ENCODE assay signal across 26 cellular contexts in the genomic region with DNA sequence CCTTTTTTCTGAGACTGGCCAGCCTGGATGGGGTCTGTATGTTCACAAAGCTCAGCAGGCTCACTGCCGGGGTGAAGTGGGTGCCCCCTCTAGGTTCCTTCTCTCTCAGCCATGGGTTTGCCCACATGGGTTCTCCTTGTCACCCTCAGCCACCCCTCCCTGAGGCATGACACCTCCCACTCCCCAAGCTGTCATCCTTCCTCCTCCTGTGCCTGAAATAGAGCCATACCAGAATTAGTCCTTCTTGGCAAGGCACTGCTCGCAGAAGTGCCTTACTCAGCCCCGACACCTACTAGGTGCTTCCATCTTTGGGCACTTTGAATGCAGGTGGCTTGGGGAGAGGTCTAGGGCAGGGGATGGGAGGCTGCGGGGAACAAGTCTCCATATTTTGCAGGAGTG.
"Had no signal": no experiment of that assay in that cellular context is flagged by ENCODE, and none has a peak within 500 bp of the region (broad histone marks: within the 10 kb centered on the region; RNA-seq: fewer than 3 reads in every experiment).

No MANE protein-coding gene starts in this region.

- ATAC-seq: activated CD8-positive, alpha-beta T cell treated with anti-CD3 and anti-CD28 coated beads, Interleukin-2, amount 10 ng/mL, durations not matched to agents 7 days and 5 days; activated naive CD4-positive, alpha-beta T cell treated with anti-CD3 and anti-CD28 coated beads, Interleukin-2, amount 50 U/mL, for 72 hours; Panc1 had no signal

- H3K4me3 ChIP-seq: ascending aorta, breast epithelium, SJCRH30, SK-N-MC had no signal

- H3K4me2 ChIP-seq: KMS-11 had no signal

- H3K27me3 Mint-ChIP-seq: activated CD4-positive, alpha-beta T cell treated with anti-CD3 and anti-CD28 coated beads, Interleukin-2, amount 10 ng/mL, durations not matched to agents 24 days and 14 days had no signal

- H3K36me3 ChIP-seq: ascending aorta, breast epithelium, SJCRH30 had no signal

- H3K4me1 ChIP-seq: ascending aorta, breast epithelium, SJCRH30 had no signal

- FAIRE-seq: TTC549 had no signal

- H3K27me3 ChIP-seq: ascending aorta, breast epithelium had no signal

- H3K27ac ChIP-seq: ascending aorta, breast epithelium, KMS-11, SJCRH30, SK-N-MC had no signal

- H3K9me3 Mint-ChIP-seq: activated CD4-positive, alpha-beta T cell treated with anti-CD3 and anti-CD28 coated beads, Interleukin-2, amount 10 ng/mL, durations not matched to agents 24 days and 14 days; activated T-cell treated with anti-CD3 and anti-CD28 coated beads, Interleukin-2, amount 50 U/mL, for 24 hours; activated T-helper 2 cell treated with anti-CD3 and anti-CD28 coated beads, Interferon-gamma antibody, Interleukin-2, Interleukin-4, amounts not matched to agents 10 μg/mL and 5 μg/mL and 100 μg/mL, durations not matched to agents 14 hours and 24 hours and 36 hours; T-helper 1 cell treated with Interleukin-12 subunit alpha and Interleukin-12 subunit beta and Interleukin-4 antibody, amounts not matched to agents 30 μg/mL and 1 μg/mL, for 36 hours; T-helper 2 cell treated with Interferon-gamma antibody and Interleukin-4, amounts not matched to agents 5 μg/mL and 100 μg/mL, for 36 hours had no signal

- H3K4me3 Mint-ChIP-seq: activated CD4-positive, alpha-beta T cell treated with anti-CD3 and anti-CD28 coated beads, Interleukin-2, amount 10 ng/mL, durations not matched to agents 24 days and 14 days; activated CD8-positive, alpha-beta T cell treated with anti-CD3 and anti-CD28 coated beads, Interleukin-2, amount 10 ng/mL, durations not matched to agents 7 days and 5 days; activated naive CD4-positive, alpha-beta T cell treated with anti-CD3 and anti-CD28 coated beads for 36 hours; activated T-cell treated with anti-CD3 and anti-CD28 coated beads, Interleukin-2, amount 50 U/mL, for 24 hours; T-helper 1 cell treated with Interleukin-12 subunit alpha and Interleukin-12 subunit beta and Interleukin-4 antibody, amounts not matched to agents 30 μg/mL and 1 μg/mL, for 36 hours; T-helper 2 cell treated with Interferon-gamma antibody and Interleukin-4, amounts not matched to agents 5 μg/mL and 100 μg/mL, for 36 hours had no signal

- DNase-seq: activated CD4-positive, alpha-beta T cell treated with anti-CD3 and anti-CD28 coated beads, Interleukin-2, amount 10 ng/mL, durations not matched to agents 24 days and 14 days; activated CD4-positive, alpha-beta T cell treated with anti-CD3 and anti-CD28 coated beads, Interleukin-2, amount 50 U/mL, for 4 hours; activated CD8-positive, alpha-beta T cell treated with anti-CD3 and anti-CD28 coated beads, Interleukin-2, amount 10 ng/mL, durations not matched to agents 7 days and 5 days; activated gamma-delta T cell; activated naive CD4-positive, alpha-beta T cell treated with anti-CD3 and anti-CD28 coated beads for 36 hours; activated T-cell treated with anti-CD3 and anti-CD28 coated beads, Interleukin-2, amount 50 U/mL, for 24 hours; MM.1S; MV-4-11; NCI-H1092; NCI-H1436 treated with DMSO at 0.1 percent for 48 hours; NCI-H1694 treated with DMSO at 0.1 percent for 48 hours; NCI-H2029; NCI-H345; NCI-H524 treated with DMSO at 0.1 percent for 48 hours; SHP77; SJCRH30 had no signal

- H3K27ac Mint-ChIP-seq: activated CD4-positive, alpha-beta T cell treated with anti-CD3 and anti-CD28 coated beads, Interleukin-2, amount 10 ng/mL, durations not matched to agents 24 days and 14 days; activated CD8-positive, alpha-beta T cell treated with anti-CD3 and anti-CD28 coated beads, Interleukin-2, amount 10 ng/mL, durations not matched to agents 7 days and 5 days; activated naive CD4-positive, alpha-beta T cell treated with anti-CD3 and anti-CD28 coated beads for 36 hours; activated T-cell treated with anti-CD3 and anti-CD28 coated beads, Interleukin-2, amount 50 U/mL, for 24 hours; activated T-helper 2 cell treated with anti-CD3 and anti-CD28 coated beads, Interferon-gamma antibody, Interleukin-2, Interleukin-4, amounts not matched to agents 10 μg/mL and 5 μg/mL and 100 μg/mL, durations not matched to agents 14 hours and 24 hours and 36 hours; T-helper 1 cell treated with Interleukin-12 subunit alpha and Interleukin-12 subunit beta and Interleukin-4 antibody, amounts not matched to agents 30 μg/mL and 1 μg/mL, for 36 hours; T-helper 2 cell treated with Interferon-gamma antibody and Interleukin-4, amounts not matched to agents 5 μg/mL and 100 μg/mL, for 36 hours had no signal

- H3K9ac ChIP-seq: KMS-11 had no signal
